In genomic region chr22:22093743-22094142, GRCh38 we compare ENCODE assay signal across 22 cellular contexts.
"Had no signal": no experiment of that assay in that cellular context is flagged by ENCODE, and none has a peak within 500 bp of the region (broad histone marks: within the 10 kb centered on the region; RNA-seq: fewer than 3 reads in every experiment).

No MANE protein-coding gene starts in this region.

- H3K9me3 Mint-ChIP-seq: T-cell had no signal

- H3K27ac Mint-ChIP-seq: T-cell had no signal

- H3K27ac ChIP-seq: RWPE1 had no signal

- H3K36me3 ChIP-seq: MG63 had no signal

- H3K36me3 Mint-ChIP-seq: T-cell had no signal

- ATAC-seq: Panc1, PC-3, T-cell had no signal

- H3K27me3 ChIP-seq: MG63 had no signal

- H3K4me2 ChIP-seq: SK-N-SH had no signal

- H3K9me2 ChIP-seq: SK-N-SH had no signal

- H3K4me1 Mint-ChIP-seq: T-cell had no signal

- H3K4me3 Mint-ChIP-seq: T-cell had no signal

- DNase-seq: Karpas-422, KG1, MG63, NCI-H1092 treated with DMSO at 0.1 percent for 48 hours, NCI-H1436, NCI-H187, NCI-H2029, NCI-H2081 treated with DMSO at 0.1 percent for 48 hours, NCI-H2171, NCI-H226, NCI-H446, NCI-H510A, NCI-H524 treated with DMSO at 0.1 percent for 48 hours, NCI-H69, NCI-H774, PC-3, SHP77, SK-N-SH, SW 1271, T-cell had no signal

- H3K9me3 ChIP-seq: MG63, SK-N-SH had no signal

- H3K4me3 ChIP-seq: MG63 had no signal
